ENCODE assay signal across 20 cellular contexts in the genomic region with DNA sequence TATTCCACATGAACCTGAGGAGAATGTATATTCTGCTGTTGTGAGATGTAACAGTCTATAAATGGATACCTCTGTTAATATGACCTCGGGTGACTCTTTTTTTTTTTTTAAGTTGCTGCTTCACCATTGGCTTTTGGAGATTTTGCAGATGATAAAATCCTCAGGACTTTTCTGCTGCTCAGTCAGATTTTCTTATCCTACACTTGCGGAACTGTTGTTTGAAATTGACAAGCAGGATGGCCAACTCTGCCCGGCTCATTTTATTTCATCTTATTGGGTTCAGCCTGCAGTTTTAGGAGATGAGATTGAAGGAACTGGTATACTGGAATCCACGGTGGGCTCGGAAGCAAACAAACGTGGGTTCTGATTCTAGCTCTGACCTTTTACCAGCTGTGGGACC. TPM values are rescaled to one million over a fixed set of nuclear protein-coding genes. Genes with fewer than 3 reads are reported as not detected.
DNase-seq lines count a peak whose midpoint lies in the region; ATAC-seq and TF ChIP-seq lines count a peak whose summit lies in the region.
"Had no signal": no experiment of that assay in that cellular context is flagged by ENCODE, and none has a peak within 500 bp of the region (broad histone marks: within the 10 kb centered on the region; RNA-seq: fewer than 3 reads in every experiment).

No MANE protein-coding gene starts in this region.

- H3K9me3 ChIP-seq in cardiac muscle cell (ENCODE audit: low read depth), result no peaks in the 10 kb centered on the region
- no peaks in the 10 kb centered on the region for H3K9me3 ChIP-seq in neutrophil
- no peaks in the 10 kb centered on the region for H3K9me3 ChIP-seq in vagina
- H3K9me3 ChIP-seq: body of pancreas, mucosa of descending colon, pancreas, SK-N-SH had no signal

- no peak for ATAC-seq in left cardiac atrium
- no peak for ATAC-seq in GM18502 (IDR thresholded peaks at IDR 0.05; ENCODE audit: poor library complexity, unreplicated experiment)
- ATAC-seq in HG03457 (IDR thresholded peaks at IDR 0.05; ENCODE audit: unreplicated experiment), result no peak
- ATAC-seq: body of pancreas, GM23338, mucosa of descending colon, pancreas had no signal

- H3K36me3 Mint-ChIP-seq in chondrocyte (ENCODE audit: low read depth), result peaks cover 7% of the 10 kb centered on the region

- H3K4me1 Mint-ChIP-seq in chondrocyte (ENCODE audit: low read depth), result peaks cover 39% of the 10 kb centered on the region

- H3K27ac ChIP-seq in cardiac muscle cell (peak overlapping the region; percentile 4), neutrophil (peak overlapping the region; percentile 71), vagina (peak overlapping the region; percentile 8)
- H3K27ac ChIP-seq: body of pancreas, pancreas had no signal

- intact Hi-C loops in left cardiac atrium (cut with DNase I), result no loop called here
- intact Hi-C loops in vagina (cut with DNase I), result no loop called here

- peaks cover 4% of the 10 kb centered on the region for H3K9me3 Mint-ChIP-seq in chondrocyte (ENCODE audit: low read depth)

- no peak for TF ChIP-seq POLR2A in vagina (IDR thresholded peaks at IDR 0.05)

- no peaks in the 10 kb centered on the region for H3K27me3 ChIP-seq in cardiac muscle cell
- H3K27me3 ChIP-seq in neutrophil, result no peaks in the 10 kb centered on the region
- no peaks in the 10 kb centered on the region for H3K27me3 ChIP-seq in vagina
- H3K27me3 ChIP-seq: body of pancreas, dorsolateral prefrontal cortex, pancreas had no signal

- TF ChIP-seq CTCF in cardiac muscle cell (IDR thresholded peaks at IDR 0.05; ENCODE audit: low read depth, low read length) (no peak), chondrocyte (IDR thresholded peaks at IDR 0.05) (no peak), neutrophil (IDR thresholded peaks at IDR 0.05) (no peak), vagina (IDR thresholded peaks at IDR 0.05) (no peak)

- H3K27ac Mint-ChIP-seq in chondrocyte (ENCODE audit: unreplicated experiment), result peak overlapping the region; percentile 45
- H3K27ac Mint-ChIP-seq: GM23338 had no signal

- H3K4me3 ChIP-seq in cardiac muscle cell (no peak overlapping the region), neutrophil (ENCODE audit: low read depth in 1 of 2, low read length in 1 of 2) (no peak overlapping the region), vagina (no peak overlapping the region)
- H3K4me3 ChIP-seq: body of pancreas, dorsolateral prefrontal cortex, GM23338, mucosa of descending colon, pancreas, smooth muscle cell had no signal

- DNase-seq in cardiac muscle cell (ENCODE audit: low read depth in 1 of 2, low spot score in 1 of 2), result no peak
- DNase-seq in left cardiac atrium, result no peak
- peak; percentile 8 for DNase-seq in chondrocyte (ENCODE audit: low spot score)
- no peak for DNase-seq in vagina (ENCODE audit: extremely low spot score in 2 of 2)
- DNase-seq in AG08396 (ENCODE audit: low spot score), result no peak
- DNase-seq: activated CD8-positive, alpha-beta memory T cell treated with anti-CD3 and anti-CD28 coated beads for 24 hours; body of pancreas; hypothalamus; mucosa of descending colon; NCI-H1092 treated with DMSO at 0.1 percent for 48 hours; NCI-H2171; NCI-H748 treated with DMSO at 0.1 percent for 48 hours; pancreas; SK-N-SH had no signal

- H3K36me3 ChIP-seq in cardiac muscle cell, result no peaks in the 10 kb centered on the region
- peaks cover 65% of the 10 kb centered on the region for H3K36me3 ChIP-seq in neutrophil
- H3K36me3 ChIP-seq in vagina, result peaks cover 0 to 36% of the 10 kb centered on the region in 2 donors

- H3K27me3 Mint-ChIP-seq in chondrocyte (ENCODE audit: low read depth), result no peaks in the 10 kb centered on the region

- no peak overlapping the region for H3K4me3 Mint-ChIP-seq in chondrocyte (ENCODE audit: unreplicated experiment)
- H3K4me3 Mint-ChIP-seq: GM23338 had no signal

- no peaks in the 10 kb centered on the region for H3K4me1 ChIP-seq in cardiac muscle cell (ENCODE audit: low read depth)
- H3K4me1 ChIP-seq in neutrophil (ENCODE audit: control insufficient read depth in 1 of 2, insufficient read depth in 1 of 2, low read depth in 1 of 2, low read length in 1 of 2), result peaks cover 23 to 34% of the 10 kb centered on the region in 2 experiments
- H3K4me1 ChIP-seq in vagina, result peaks cover 49% of the 10 kb centered on the region
- H3K4me1 ChIP-seq: body of pancreas had no signal

RNA-seq across cellular contexts. Expression of gene IL4R, which starts 19.3 kb away (rescaled TPM):
- total RNA-seq in cardiac muscle cell, result 30.9 and 66.1 TPM in 2 replicates
- polyA plus RNA-seq in cardiac muscle cell, result 38.1 and 69.1 TPM in 2 replicates
- 10 to 100 TPM; 19.8 to 56.8 TPM for total RNA-seq in left cardiac atrium
- 30.1 to 47.7 TPM (median 41.0 TPM) in 3 replicates for total RNA-seq in chondrocyte
- 64.1 TPM for total RNA-seq in vagina

Comparison
In these comparisons a context has a peak if more than half of its experiments do, and no peak if none do; other contexts are left out.
1. H3K27ac ChIP-seq: peak in every context shown above with its lines; median percentile 71 in neutrophil; 8 in vagina; 4 in cardiac muscle cell.